Comparison of ENCODE assay signal across 8 cellular contexts in genomic region chr17:35063514-35064223, GRCh38. TPM values are rescaled to one million over a fixed set of nuclear protein-coding genes. Genes with fewer than 3 reads are reported as not detected.
DNase-seq lines count a peak whose midpoint lies in the region; ATAC-seq and TF ChIP-seq lines count a peak whose summit lies in the region.

Gene RFFL (minus strand): TSS chr17:35063707. CDS start chr17:35026553, 37,154 bp downstream.

- H4K20me1 ChIP-seq in DND-41 (ENCODE audit: insufficient read depth, low read length): no peaks in the 10 kb centered on the region

- H3K4me3 ChIP-seq in DND-41 (ENCODE audit: low read depth in 1 of 2, low read length in 2 of 2): peak within 1 kb of the TSS; percentile 32 to 60; a peak in 3 of 4 replicates

- H3K4me1 ChIP-seq in DND-41 (ENCODE audit: insufficient read depth, low read length): peaks cover 31% of the 10 kb centered on the region

- no peaks in the 10 kb centered on the region for H3K9me3 Mint-ChIP-seq in activated naive CD4-positive, alpha-beta T cell treated with anti-CD3 and anti-CD28 coated beads for 36 hours

- H3K9ac ChIP-seq in DND-41 (ENCODE audit: low read depth, low read length): peak within 1 kb of the TSS; percentile 59

- no peaks in the 10 kb centered on the region for H3K27me3 ChIP-seq in DND-41 (ENCODE audit: insufficient read depth, low read length, poor library complexity)

- no peaks in the 10 kb centered on the region for H3K27me3 Mint-ChIP-seq in activated naive CD4-positive, alpha-beta T cell treated with anti-CD3 and anti-CD28 coated beads for 36 hours (ENCODE audit: low read depth)

- peak within 1 kb of the TSS; percentile 65 for H3K27ac Mint-ChIP-seq in activated naive CD4-positive, alpha-beta T cell treated with anti-CD3 and anti-CD28 coated beads for 36 hours

- ATAC-seq in DND-41 (ENCODE audit: insufficient read depth, low read depth): peak; percentile 99
- ATAC-seq in GM21723 (IDR thresholded peaks at IDR 0.05; ENCODE audit: unreplicated experiment): peak; percentile 93

- CTCF ChIA-PET in activated naive CD4-positive, alpha-beta T cell treated with anti-CD3 and anti-CD28 coated beads for 36 hours (lab: Charles Lee): interaction anchor here (0.6 to 2.6 kb wide), 13 partner anchors 9 to 227 kb away, joined by 3 to 16 read pairs (median 5); no protein-coding TSS in a partner anchor

- H3K4me1 Mint-ChIP-seq in activated naive CD4-positive, alpha-beta T cell treated with anti-CD3 and anti-CD28 coated beads for 36 hours (ENCODE audit: low read depth): peaks cover 57% of the 10 kb centered on the region

- peak; percentile 91 for DNase-seq in DND-41
- peak; percentile 45 for DNase-seq in KG1 (lab: John Stamatoyannopoulos, UW)
- DNase-seq in SIG-M5 treated with dmso at 0.1 percent for 504 hours (lab: John Stamatoyannopoulos, UW; ENCODE audit: unreplicated experiment): peak; percentile 99
- peak; percentile 97 for DNase-seq in activated naive CD4-positive, alpha-beta T cell treated with anti-CD3 and anti-CD28 coated beads for 36 hours
- DNase-seq in germinal center (ENCODE audit: low spot score): peak; percentile 67
- DNase-seq in nucleus accumbens (lab: John Stamatoyannopoulos, UW): peak in 55 of 56 donors; percentile 23 to 95 (median 80)
- peak; percentile 95 for DNase-seq in superior temporal gyrus (ENCODE audit: extremely low spot score)

- peaks cover 25% of the 10 kb centered on the region for H3K79me2 ChIP-seq in DND-41 (ENCODE audit: insufficient read depth, low read length)

- H3K4me2 ChIP-seq in DND-41 (ENCODE audit: insufficient read depth, low read length): peak within 1 kb of the TSS; percentile 60

- peak within 1 kb of the TSS; percentile 72 for H2AFZ ChIP-seq in DND-41 (ENCODE audit: low read depth, low read length)

- 0 out of 2 replicates have a peak, but pooled peaks cover 4% of the 10 kb centered on the region for H3K36me3 ChIP-seq in DND-41 (ENCODE audit: insufficient read depth, low read length)

- H3K36me3 Mint-ChIP-seq in activated naive CD4-positive, alpha-beta T cell treated with anti-CD3 and anti-CD28 coated beads for 36 hours (ENCODE audit: low read depth): peaks cover 16% of the 10 kb centered on the region

- intact Hi-C loops in activated naive CD4-positive, alpha-beta T cell treated with anti-CD3 and anti-CD28 coated beads for 36 hours (cut with micrococcal nuclease): loop anchor here (1.0 kb wide), 9 partner anchors 10 to 474 kb away; partner anchors contain the start of genes SLFN12L and SLFN5

- H3K4me3 Mint-ChIP-seq in activated naive CD4-positive, alpha-beta T cell treated with anti-CD3 and anti-CD28 coated beads for 36 hours: peak within 1 kb of the TSS; percentile 23

- peak; percentile 80 for TF ChIP-seq CTCF in DND-41 (IDR thresholded peaks at IDR 0.05; ENCODE audit: borderline replicate concordance, extremely low read depth, low read length, poor library complexity, severe bottlenecking)

- no peaks in the 10 kb centered on the region for H3K9me3 ChIP-seq in DND-41 (ENCODE audit: insufficient read depth, low read length, severe bottlenecking)

- H3K27ac ChIP-seq in DND-41 (ENCODE audit: low read length): peak within 1 kb of the TSS; percentile 97

RNA-seq across cellular contexts. Expression of gene RFFL, which starts in this region (rescaled TPM):
- 10 to 100 TPM; 17.8 to 18.2 TPM for total RNA-seq in activated naive CD4-positive, alpha-beta T cell treated with anti-CD3 and anti-CD28 coated beads for 36 hours

Comparison
In these comparisons a context has a peak if more than half of its experiments do, and no peak if none do; other contexts are left out.
1. Peak in every context shown above with its lines: DNase-seq, ATAC-seq, H3K4me3 ChIP-seq and H3K27ac ChIP-seq.
2. DNase-seq: peak in every context shown above with its lines; median percentile 99 in SIG-M5 treated with dmso at 0.1 percent for 504 hours; 97 in activated naive CD4-positive, alpha-beta T cell treated with anti-CD3 and anti-CD28 coated beads for 36 hours; 95 in superior temporal gyrus; 91 in DND-41; 80 in nucleus accumbens; 67 in germinal center; 45 in KG1.